In the genomic region with DNA sequence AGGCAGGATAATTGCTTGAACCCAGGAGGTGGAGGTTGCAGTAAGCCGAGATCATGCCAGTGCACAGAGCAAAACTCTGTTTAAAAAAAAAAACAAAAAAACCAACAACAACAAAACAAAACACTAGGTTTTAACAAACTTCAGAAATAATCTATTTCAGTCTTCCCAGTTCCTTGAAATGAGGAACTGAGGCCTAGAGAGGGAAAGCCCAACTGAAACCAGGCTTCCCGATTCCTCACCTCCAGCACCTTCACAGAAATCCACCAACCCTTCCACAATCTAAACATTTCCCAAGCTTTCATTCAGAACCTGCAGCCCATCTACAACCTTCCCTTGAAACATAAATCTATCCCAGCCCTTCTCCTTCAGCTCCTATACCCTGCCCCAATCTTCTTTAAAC, we compare ENCODE assay signal across 17 cellular contexts. TPM values are rescaled to one million over a fixed set of nuclear protein-coding genes. Genes with fewer than 3 reads are reported as not detected.
DNase-seq lines count a peak whose midpoint lies in the region; ATAC-seq and TF ChIP-seq lines count a peak whose summit lies in the region.
"Had no signal": no experiment of that assay in that cellular context is flagged by ENCODE, and none has a peak within 500 bp of the region (broad histone marks: within the 10 kb centered on the region; RNA-seq: fewer than 3 reads in every experiment).

No MANE protein-coding gene starts in this region.

- peak overlapping the region; percentile 96 for H3K27ac Mint-ChIP-seq in T-helper 17 cell

- peaks cover 54% of the 10 kb centered on the region for H3K4me1 Mint-ChIP-seq in T-helper 17 cell

- H3K4me3 ChIP-seq in left ventricle myocardium inferior: no peak overlapping the region
- H3K4me3 ChIP-seq in right atrium auricular region: no peak overlapping the region
- no peak overlapping the region for H3K4me3 ChIP-seq in iPS-20b (ENCODE audit: low read length)
- H3K4me3 ChIP-seq in upper lobe of right lung: peak overlapping the region; percentile 54
- H3K4me3 ChIP-seq: dorsolateral prefrontal cortex had no signal

- peak overlapping the region; percentile 29; the same call in 1 of the 2 replicates for H3K9ac ChIP-seq in iPS-20b (ENCODE audit: low read depth, low read length)
- H3K9ac ChIP-seq: SK-N-SH had no signal

- H3K36me3 Mint-ChIP-seq in T-helper 17 cell (ENCODE audit: low read depth): peaks cover 14% of the 10 kb centered on the region

- H3K36me3 ChIP-seq in left ventricle myocardium inferior (no peaks in the 10 kb centered on the region), right atrium auricular region (no peaks in the 10 kb centered on the region), iPS-20b (ENCODE audit: insufficient read depth, low read depth, low read length) (0 out of 2 replicates have a peak, but pooled peaks cover 10% of the 10 kb centered on the region), upper lobe of right lung (no peaks in the 10 kb centered on the region)

- ATAC-seq in T-helper 17 cell: no peak
- ATAC-seq in upper lobe of right lung: no peak
- ATAC-seq in HG02938 (IDR thresholded peaks at IDR 0.05; ENCODE audit: unreplicated experiment): no peak
- ATAC-seq: left colon had no signal

- H3K27ac ChIP-seq in left ventricle myocardium inferior (replicated peaks) (peak overlapping the region; percentile 40), right atrium auricular region (no peak overlapping the region), iPS-20b (ENCODE audit: low read length) (no peak overlapping the region), upper lobe of right lung (peak overlapping the region; percentile 31)

- H3K27me3 ChIP-seq in left ventricle myocardium inferior (ENCODE audit: low read depth): no peaks in the 10 kb centered on the region
- H3K27me3 ChIP-seq in right atrium auricular region: no peaks in the 10 kb centered on the region
- no peaks in the 10 kb centered on the region for H3K27me3 ChIP-seq in iPS-20b (ENCODE audit: insufficient read depth, low read length)
- H3K27me3 ChIP-seq in upper lobe of right lung: no peaks in the 10 kb centered on the region
- H3K27me3 ChIP-seq: dorsolateral prefrontal cortex had no signal

- H3K9me3 ChIP-seq in left ventricle myocardium inferior (replicated peaks) (no peaks in the 10 kb centered on the region), right atrium auricular region (no peaks in the 10 kb centered on the region), T-helper 17 cell (ENCODE audit: control insufficient read depth, low read length, poor library complexity, severe bottlenecking) (no peaks in the 10 kb centered on the region), iPS-20b (ENCODE audit: insufficient read depth, low read depth, low read length) (no peaks in the 10 kb centered on the region), upper lobe of right lung (no peaks in the 10 kb centered on the region)
- H3K9me3 ChIP-seq: SK-N-SH had no signal

- intact Hi-C loops in left ventricle myocardium inferior (cut with micrococcal nuclease) (no loop called here), upper lobe of right lung (cut with DNase I) (no loop called here)

- H3K4me3 Mint-ChIP-seq in T-helper 17 cell: peak overlapping the region; percentile 99

- H3K4me1 ChIP-seq in left ventricle myocardium inferior (peaks cover 16% of the 10 kb centered on the region), right atrium auricular region (peaks cover 0 to 5% of the 10 kb centered on the region in 2 donors), iPS-20b (ENCODE audit: insufficient read depth, low read length) (peaks cover 13% of the 10 kb centered on the region), upper lobe of right lung (peaks cover 16% of the 10 kb centered on the region)

- TF ChIP-seq CTCF in left ventricle myocardium inferior (IDR thresholded peaks at IDR 0.05; ENCODE audit: borderline replicate concordance) (no peak), right atrium auricular region (IDR thresholded peaks at IDR 0.05) (no peak), upper lobe of right lung (IDR thresholded peaks at IDR 0.05) (no peak)

- H3K27me3 Mint-ChIP-seq in T-helper 17 cell: no peaks in the 10 kb centered on the region

- DNase-seq in left ventricle myocardium inferior (no peak), right atrium auricular region (ENCODE audit: low spot score) (no peak), T-helper 17 cell (no peak), upper lobe of right lung (no peak), EL (no peak)
- no peak for DNase-seq in activated CD4-positive, CD25-positive, alpha-beta regulatory T cell (lab: John Stamatoyannopoulos, UW)
- DNase-seq: anterior cingulate cortex, C1 segment of cervical spinal cord, dorsolateral prefrontal cortex, NCI-H1092 treated with DMSO at 0.1 percent for 48 hours, NCI-H526, posterior cingulate gyrus, SK-N-SH had no signal

RNA-seq across cellular contexts. Expression of gene CD52, which starts 0.6 kb away (rescaled TPM):
- total RNA-seq in left ventricle myocardium inferior (2.4 TPM), right atrium auricular region (1 to 10 TPM; 4.9 to 5.8 TPM), T-helper 17 cell (1,000 to 10,000 TPM; 1,152 to 1,411 TPM), upper lobe of right lung (348 TPM)
- total RNA-seq: frontal cortex had no signal

RNA-seq across cellular contexts. Expression of gene UBXN11, which starts 10.7 kb away (rescaled TPM):
- total RNA-seq in left ventricle myocardium inferior (11.6 TPM), right atrium auricular region (1 to 10 TPM; 4.5 to 7.4 TPM), T-helper 17 cell (10 to 100 TPM; 44.6 to 45.1 TPM), upper lobe of right lung (37.0 TPM)

RNA-seq across cellular contexts. Expression of gene CRYBG2, which starts 36.8 kb away (rescaled TPM):
- total RNA-seq in left ventricle myocardium inferior: not detected
- total RNA-seq in right atrium auricular region: not detected
- total RNA-seq in T-helper 17 cell: 1 to 10 TPM; 1.2 to 2.9 TPM
- 6.9 TPM for total RNA-seq in upper lobe of right lung

RNA-seq across cellular contexts. Expression of gene SH3BGRL3, which starts 37.3 kb away (rescaled TPM):
- total RNA-seq in left ventricle myocardium inferior (32.1 TPM), right atrium auricular region (10 to 100 TPM; 24.8 to 66.0 TPM), T-helper 17 cell (100 to 1,000 TPM; 361 to 435 TPM), upper lobe of right lung (169 TPM)

RNA-seq across cellular contexts. Expression of gene ZNF683, which starts 55.4 kb away (rescaled TPM):
- total RNA-seq in left ventricle myocardium inferior: not detected
- not detected for total RNA-seq in right atrium auricular region
- total RNA-seq in T-helper 17 cell: not detected
- total RNA-seq in upper lobe of right lung: 1.1 TPM
- total RNA-seq: frontal cortex, left colon had no signal

Comparison
In these comparisons a context has a peak if more than half of its experiments do, and no peak if none do; other contexts are left out.
1. H3K27ac ChIP-seq: peak in left ventricle myocardium inferior (single experiment) and upper lobe of right lung (single experiment); none in right atrium auricular region (0 of 2) and iPS-20b (single experiment).
2. RNA of gene CD52, which starts 0.6 kb away (total RNA-seq): 1,152 to 1,411 TPM in T-helper 17 cell and 348 TPM in upper lobe of right lung (single experiment); 4.9 to 5.8 TPM in right atrium auricular region and 2.4 TPM in left ventricle myocardium inferior (single experiment); every median in the first group is over 10 times any median in the second.